In the genomic region with DNA sequence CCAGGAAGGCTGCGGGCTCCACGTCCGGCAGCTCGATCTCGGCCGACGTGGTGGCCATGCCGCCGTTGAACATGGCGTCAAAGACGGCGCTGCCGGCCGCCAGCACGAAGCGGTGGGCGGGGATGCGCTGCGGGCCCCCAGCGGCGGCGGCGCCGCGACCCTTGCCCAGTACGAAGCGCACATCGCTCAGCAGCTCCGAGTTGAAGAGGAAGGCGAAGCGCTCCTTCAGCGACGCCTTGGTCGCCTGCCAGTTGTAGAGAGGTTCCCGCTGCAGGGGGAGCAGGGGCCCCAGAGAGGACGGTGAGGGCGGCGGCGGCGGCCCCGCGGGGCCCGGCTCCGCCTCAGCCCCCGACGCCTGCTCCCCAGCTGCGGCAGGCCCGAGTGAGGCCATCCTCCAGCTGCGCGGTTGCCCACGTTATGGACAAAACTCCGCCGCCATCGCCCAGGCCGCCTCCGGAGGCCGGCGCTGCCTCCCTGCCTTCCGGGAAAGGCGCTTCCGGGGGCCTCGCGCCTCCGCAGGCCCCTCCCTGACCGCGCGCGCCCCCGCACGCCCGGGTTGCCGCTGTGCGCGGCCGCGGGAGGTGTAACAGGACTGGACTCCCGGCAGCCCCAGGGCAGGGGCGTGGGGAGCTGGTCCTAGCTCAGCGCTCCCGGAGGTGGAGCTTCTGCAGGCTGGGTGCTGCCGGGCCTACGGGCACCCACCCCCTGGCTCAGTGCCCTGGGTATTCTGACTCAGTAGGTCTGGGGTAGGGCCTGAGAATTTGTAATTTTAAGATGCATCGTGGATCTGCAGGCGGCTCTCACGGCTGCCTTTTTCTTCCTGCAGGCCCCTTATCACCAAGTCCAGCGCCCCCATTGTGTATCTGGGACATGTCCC, we compare ENCODE assay signal across 8 cellular contexts. TPM values are rescaled to one million over a fixed set of nuclear protein-coding genes. Genes with fewer than 3 reads are reported as not detected.
DNase-seq lines count a peak whose midpoint lies in the region; TF ChIP-seq lines count a peak whose summit lies in the region.

Gene BTBD1, minus strand, starts transcription at position 492 of the 877 bp plus-strand sequence. Its CDS starts 101 bp downstream, at position 391.

- peak within 1 kb of the TSS; percentile 93 to 95 for H3K4me3 ChIP-seq in foreskin fibroblast (ENCODE audit: low read depth in 1 of 2, low read length in 2 of 2)
- H3K4me3 ChIP-seq in neuron (ENCODE audit: low read length), result peak within 1 kb of the TSS; percentile 99

- peak within 1 kb of the TSS; percentile 96 for H3K9ac ChIP-seq in ES-I3 (ENCODE audit: low read depth, low read length)

- H3K27me3 ChIP-seq in neuron (ENCODE audit: insufficient read depth, low read length), result no peaks in the 10 kb centered on the region

- H3K9me3 ChIP-seq in ES-I3 (ENCODE audit: control insufficient read depth, insufficient read depth, low read length), result no peaks in the 10 kb centered on the region
- H3K9me3 ChIP-seq in neuron (ENCODE audit: low read length), result no peaks in the 10 kb centered on the region

- H2AFZ ChIP-seq in neuron (ENCODE audit: low read depth, low read length), result peak within 1 kb of the TSS; percentile 55

- peak; percentile 86 for DNase-seq in GOT3 (lab: John Stamatoyannopoulos, UW)
- peak; percentile 98 for DNase-seq in LHCN-M2 (ENCODE audit: low read depth)
- peak; percentile 84 for DNase-seq in SIG-M5 treated with dmso at 0.1 percent for 504 hours (lab: John Stamatoyannopoulos, UW; ENCODE audit: unreplicated experiment)
- peak; percentile 73 for DNase-seq in activated gamma-delta T cell treated with Interleukin-2 at 50 U/mL for 16 hours
- peak; percentile 99 to 100 for DNase-seq in foreskin fibroblast
- DNase-seq in stromal cell of bone marrow (ENCODE audit: low read depth), result peak; percentile 97

- peaks cover 14% of the 10 kb centered on the region for H3K4me1 ChIP-seq in ES-I3 (ENCODE audit: insufficient read depth, low read length)
- peaks cover 19% of the 10 kb centered on the region for H3K4me1 ChIP-seq in neuron (ENCODE audit: insufficient read depth, low read length)

- no peak for TF ChIP-seq CTCF in foreskin fibroblast (IDR thresholded peaks at IDR 0.05; ENCODE audit: low read depth, low read length)

- H3K36me3 ChIP-seq in ES-I3 (ENCODE audit: insufficient read depth, low read length), result no peaks in the 10 kb centered on the region
- peaks cover 6% of the 10 kb centered on the region for H3K36me3 ChIP-seq in neuron (ENCODE audit: insufficient read depth, low read length)

RNA-seq across cellular contexts. Expression of gene BTBD1, which starts in this region (rescaled TPM):
- 139 and 154 TPM in 2 replicates for total RNA-seq in LHCN-M2 (2014; rRNA removed)
- polyA plus RNA-seq in LHCN-M2 (2012), result 37.4 TPM

Comparison
In these comparisons a context has a peak if more than half of its experiments do, and no peak if none do; other contexts are left out.
1. Peak in every context shown above with its lines: DNase-seq and H3K4me3 ChIP-seq.